In the genomic region with DNA sequence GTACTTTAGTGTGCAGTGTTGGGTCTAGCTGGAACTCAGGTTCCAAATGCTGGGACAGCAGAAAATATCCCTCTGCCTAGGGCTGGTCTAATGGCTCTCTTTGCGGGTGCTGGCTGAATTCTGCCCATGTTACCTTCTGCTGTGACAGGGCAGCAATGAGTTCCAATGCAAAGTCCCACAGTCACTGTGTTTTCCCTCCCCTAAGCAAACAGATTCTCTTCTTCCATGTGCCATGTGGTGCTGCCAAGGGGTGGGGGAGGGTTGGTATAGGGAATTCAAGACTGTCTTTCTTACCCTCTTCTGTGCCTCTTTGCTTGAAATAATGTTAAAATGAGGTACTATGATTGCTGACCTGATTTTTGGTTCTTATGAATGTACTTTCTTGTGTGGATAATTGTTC, we compare ENCODE assay signal across 22 cellular contexts.
A peak's percentile ranks its signal among the peaks of the same experiment; 100 is the strongest.
DNase-seq lines count a peak whose midpoint lies in the region; ATAC-seq, FAIRE-seq and TF ChIP-seq lines count a peak whose summit lies in the region.
"Had no signal": no experiment of that assay in that cellular context is flagged by ENCODE, and none has a peak within 500 bp of the region (broad histone marks: within the 10 kb centered on the region; RNA-seq: fewer than 3 reads in every experiment).

No MANE protein-coding gene starts in this region.

- DNase-seq in HepG2 (ENCODE audit: low spot score): no peak
- DNase-seq in left lobe of liver (ENCODE audit: low spot score): no peak
- no peak for DNase-seq in psoas muscle
- no peak for DNase-seq in suprapubic skin (ENCODE audit: low spot score in 2 of 2)
- DNase-seq in RKO (ENCODE audit: low spot score): no peak
- DNase-seq in NCI-H748 (lab: John Stamatoyannopoulos, UW; ENCODE audit: unreplicated experiment): no peak
- DNase-seq in G401 (ENCODE audit: low spot score): no peak
- DNase-seq: 8988T; ACHN; AML-193; BE2C; CD4-positive, alpha-beta T cell; CD8-positive, alpha-beta memory T cell; DMS53; DMS79 treated with DMSO at 0.1 percent for 48 hours; H9 had no signal

- TF ChIP-seq EP300 in HepG2 (IDR thresholded peaks at IDR 0.05; ENCODE audit: low read depth in 2 of 2, low read length in 2 of 2): no peak
- TF ChIP-seq EP300 in HepG2 (CRISPR knock-in tag; IDR thresholded peaks at IDR 0.05; ENCODE audit: borderline replicate concordance): no peak
- no peak for TF ChIP-seq EP300 in suprapubic skin (IDR thresholded peaks at IDR 0.05)

- H3K27me3 ChIP-seq in liver (ENCODE audit: control insufficient read depth in 4 of 4, insufficient read depth in 4 of 4, low read length in 3 of 4): no peaks in the 10 kb centered on the region
- no peaks in the 10 kb centered on the region for H3K27me3 ChIP-seq in HepG2 (ENCODE audit: control insufficient read depth in 1 of 2, insufficient read depth in 2 of 2, low read length in 2 of 2)
- no peaks in the 10 kb centered on the region for H3K27me3 ChIP-seq in psoas muscle (ENCODE audit: insufficient read depth in 3 of 3, low read length in 2 of 3)
- no peaks in the 10 kb centered on the region for H3K27me3 ChIP-seq in suprapubic skin
- H3K27me3 ChIP-seq: BE2C; BLaER1 treated with 17β-estradiol and CSF1 and Interleukin-3, amounts not matched to agents 10 nM and 100 nM had no signal

- 93% methylated on average over 1 of the region's 1 CpG for WGBS in liver
- 100% methylated on average over 1 of the region's 1 CpG for WGBS in HepG2 (ENCODE audit: low lambda C conversion rate)
- 98 to 100% (median 100%) methylated on average over 1 of the region's 1 CpG for WGBS in psoas muscle, 3 donors
- WGBS in suprapubic skin: 50% methylated on average over 1 of the region's 1 CpG

- no peak overlapping the region for H3K27ac ChIP-seq in liver (ENCODE audit: low read depth in 1 of 2, low read length in 2 of 2)
- H3K27ac ChIP-seq in HepG2 (ENCODE audit: extremely low read length, insufficient read depth, low read length): no peak overlapping the region
- H3K27ac ChIP-seq in psoas muscle: no peak overlapping the region
- H3K27ac ChIP-seq in suprapubic skin: peak overlapping the region; percentile 11
- H3K27ac ChIP-seq: A549; BLaER1 treated with 17β-estradiol and CSF1 and Interleukin-3, amounts not matched to agents 10 nM and 100 nM had no signal

- no peaks in the 10 kb centered on the region for H3K79me2 ChIP-seq in HepG2 (ENCODE audit: insufficient read depth, low read length)

- no peaks in the 10 kb centered on the region for H3K9me3 ChIP-seq in liver (ENCODE audit: control insufficient read depth in 4 of 4, low read length in 3 of 4)
- no peaks in the 10 kb centered on the region for H3K9me3 ChIP-seq in HepG2 (ENCODE audit: low read length)
- no peaks in the 10 kb centered on the region for H3K9me3 ChIP-seq in psoas muscle
- no peaks in the 10 kb centered on the region for H3K9me3 ChIP-seq in suprapubic skin
- H3K9me3 ChIP-seq: A549, BE2C had no signal

- no peak for FAIRE-seq in HepG2 (lab: Jason Lieb, UNC)
- FAIRE-seq: A549, G401.6 had no signal

- CTCF ChIA-PET in HepG2 (lab: Yijun Ruan, JAX; ENCODE audit: low intra/inter-chr PET ratio, low total read pairs): no interaction called here

- POLR2A ChIA-PET in HepG2 (lab: Yijun Ruan, JAX): no interaction called here

- no TSS peak for BruUV-seq in HepG2 (replicated peaks; lab: Mats Ljungman, UMichigan)

- ATAC-seq in HepG2 (no peak), left lobe of liver (peak; percentile 87), psoas muscle (peak; percentile 12 to 37 (median 28))
- ATAC-seq: A549, GM23338, HCT116 had no signal

- intact Hi-C loops in HepG2 (cut with micrococcal nuclease; ENCODE audit: unreplicated experiment) (no loop called here), psoas muscle (cut with DNase I) (no loop called here)

- H3K4me2 ChIP-seq in HepG2 (ENCODE audit: low read depth, low read length): no peak overlapping the region
- H3K4me2 ChIP-seq: A549; BLaER1 treated with 17β-estradiol and CSF1 and Interleukin-3, amounts not matched to agents 10 nM and 100 nM; GM23338 had no signal

- no peak for TF ChIP-seq CTCF in liver (IDR thresholded peaks at IDR 0.05; ENCODE audit: low read depth, low read length, missing input control)
- TF ChIP-seq CTCF in HepG2 (CRISPR knock-in tag; IDR thresholded peaks at IDR 0.05): no peak
- TF ChIP-seq CTCF in psoas muscle (IDR thresholded peaks at IDR 0.05): no peak
- TF ChIP-seq CTCF in suprapubic skin (IDR thresholded peaks at IDR 0.05): no peak

- H4K20me1 ChIP-seq in HepG2 (ENCODE audit: insufficient read depth, low read length): no peaks in the 10 kb centered on the region

- H2AFZ ChIP-seq in HepG2 (ENCODE audit: low read length): no peak overlapping the region
- H2AFZ ChIP-seq: GM23338 had no signal

- H3K36me3 ChIP-seq in liver (ENCODE audit: control insufficient read depth in 4 of 4, insufficient read depth in 3 of 4, low read depth in 1 of 4, low read length in 3 of 4) (peaks cover 2 to 51% (median 20%) of the 10 kb centered on the region in 4 donors), HepG2 (replicated peaks in 1 of 2; ENCODE audit: control insufficient read depth in 1 of 2, insufficient read depth in 2 of 2, low read length in 2 of 2) (peaks cover 2 to 13% of the 10 kb centered on the region in 2 experiments; a peak in 3 of 5 replicates), psoas muscle (ENCODE audit: insufficient read depth in 1 of 2, low read depth in 1 of 2) (peaks cover 19 to 88% of the 10 kb centered on the region in 2 donors), suprapubic skin (peaks cover 46% of the 10 kb centered on the region)
- H3K36me3 ChIP-seq: BE2C had no signal

- TF ChIP-seq POLR2A in HepG2 (IDR thresholded peaks at IDR 0.05; ENCODE audit: insufficient read depth in 1 of 2, low read depth in 2 of 2, low read length in 2 of 2) (no peak), suprapubic skin (IDR thresholded peaks at IDR 0.05) (no peak)

- no peak for TF ChIP-seq RAD21 in liver (IDR thresholded peaks at IDR 0.05)
- TF ChIP-seq RAD21 in HepG2 (CRISPR knock-in tag; IDR thresholded peaks at IDR 0.05): no peak

- H3K4me3 ChIP-seq in liver (ENCODE audit: low read depth in 1 of 3, low read length in 3 of 3): peak overlapping the region in 1 of 3 donors; percentile 21
- no peak overlapping the region for H3K4me3 ChIP-seq in HepG2 (replicated peaks in 1 of 3; ENCODE audit: insufficient read depth in 1 of 3, low read depth in 2 of 3, low read length in 3 of 3)
- H3K4me3 ChIP-seq in psoas muscle: no peak overlapping the region
- no peak overlapping the region for H3K4me3 ChIP-seq in suprapubic skin
- H3K4me3 ChIP-seq: A549; BLaER1 treated with 17β-estradiol and CSF1 and Interleukin-3, amounts not matched to agents 10 nM and 100 nM; GM23338 had no signal

- peaks cover 0 to 13% (median 0%) of the 10 kb centered on the region in 4 donors for H3K4me1 ChIP-seq in liver (ENCODE audit: control insufficient read depth in 4 of 4, insufficient read depth in 4 of 4, low read length in 3 of 4)
- H3K4me1 ChIP-seq in HepG2 (ENCODE audit: insufficient read depth, low read length): no peaks in the 10 kb centered on the region
- H3K4me1 ChIP-seq in psoas muscle: no peaks in the 10 kb centered on the region
- H3K4me1 ChIP-seq in suprapubic skin: no peaks in the 10 kb centered on the region
- H3K4me1 ChIP-seq: A549; BE2C; BLaER1 treated with 17β-estradiol and CSF1 and Interleukin-3, amounts not matched to agents 10 nM and 100 nM had no signal

- in situ Hi-C loops in HepG2 (cut with HindIII; ENCODE audit: extremely low pct_ligation_motif_present, low pct_unique_long_range_greater_than_20kb) (no loop called here), G401 (cut with HindIII; ENCODE audit: low sequenced_read_pairs) (no loop called here)

- no peak overlapping the region for H3K9ac ChIP-seq in liver (ENCODE audit: low read depth in 1 of 2, low read length in 2 of 2)
- no peak overlapping the region for H3K9ac ChIP-seq in HepG2 (ENCODE audit: insufficient read depth, low read depth, low read length)
- H3K9ac ChIP-seq: BLaER1 treated with 17β-estradiol and CSF1 and Interleukin-3, amounts not matched to agents 10 nM and 100 nM had no signal

TF ChIP-seq in liver, 16 proteins besides CTCF, POLR2A, EP300 and RAD21 (continues in another document):
- TF ChIP-seq RXRA (IDR thresholded peaks at IDR 0.05): no peak
- no peak for TF ChIP-seq HNF4G (IDR thresholded peaks at IDR 0.05)
- peak; percentile 13 for TF ChIP-seq SP1 (IDR thresholded peaks at IDR 0.05)
- TF ChIP-seq TAF1 (conservative IDR thresholded peaks at IDR 0.05): no peak

TF ChIP-seq in HepG2, 621 proteins besides CTCF, POLR2A, EP300 and RAD21 (continues in another document):
- TF ChIP-seq MIXL1 (CRISPR knock-in tag; IDR thresholded peaks at IDR 0.05) (no peak), ZFP36L1 (CRISPR knock-in tag; IDR thresholded peaks at IDR 0.05) (no peak), U2AF1 (optimal IDR thresholded peaks at IDR 0.05; ENCODE audit: low read depth, low read length) (no peak), GFI1 (CRISPR knock-in tag; IDR thresholded peaks at IDR 0.05; ENCODE audit: borderline replicate concordance) (no peak)
- TF ChIP-seq, protein P1, sequence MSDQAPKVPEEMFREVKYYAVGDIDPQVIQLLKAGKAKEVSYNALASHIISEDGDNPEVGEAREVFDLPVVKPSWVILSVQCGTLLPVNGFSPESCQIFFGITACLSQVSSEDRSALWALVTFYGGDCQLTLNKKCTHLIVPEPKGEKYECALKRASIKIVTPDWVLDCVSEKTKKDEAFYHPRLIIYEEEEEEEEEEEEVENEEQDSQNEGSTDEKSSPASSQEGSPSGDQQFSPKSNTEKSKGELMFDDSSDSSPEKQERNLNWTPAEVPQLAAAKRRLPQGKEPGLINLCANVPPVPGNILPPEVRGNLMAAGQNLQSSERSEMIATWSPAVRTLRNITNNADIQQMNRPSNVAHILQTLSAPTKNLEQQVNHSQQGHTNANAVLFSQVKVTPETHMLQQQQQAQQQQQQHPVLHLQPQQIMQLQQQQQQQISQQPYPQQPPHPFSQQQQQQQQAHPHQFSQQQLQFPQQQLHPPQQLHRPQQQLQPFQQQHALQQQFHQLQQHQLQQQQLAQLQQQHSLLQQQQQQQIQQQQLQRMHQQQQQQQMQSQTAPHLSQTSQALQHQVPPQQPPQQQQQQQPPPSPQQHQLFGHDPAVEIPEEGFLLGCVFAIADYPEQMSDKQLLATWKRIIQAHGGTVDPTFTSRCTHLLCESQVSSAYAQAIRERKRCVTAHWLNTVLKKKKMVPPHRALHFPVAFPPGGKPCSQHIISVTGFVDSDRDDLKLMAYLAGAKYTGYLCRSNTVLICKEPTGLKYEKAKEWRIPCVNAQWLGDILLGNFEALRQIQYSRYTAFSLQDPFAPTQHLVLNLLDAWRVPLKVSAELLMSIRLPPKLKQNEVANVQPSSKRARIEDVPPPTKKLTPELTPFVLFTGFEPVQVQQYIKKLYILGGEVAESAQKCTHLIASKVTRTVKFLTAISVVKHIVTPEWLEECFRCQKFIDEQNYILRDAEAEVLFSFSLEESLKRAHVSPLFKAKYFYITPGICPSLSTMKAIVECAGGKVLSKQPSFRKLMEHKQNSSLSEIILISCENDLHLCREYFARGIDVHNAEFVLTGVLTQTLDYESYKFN (CRISPR knock-in tag; conservative IDR thresholded peaks at IDR 0.05): no peak
